27 cellular contexts compared by ENCODE assay signal in genomic region chrY:9018401-9018800, GRCh38.
"Had no signal": no experiment of that assay in that cellular context is flagged by ENCODE, and none has a peak within 500 bp of the region (broad histone marks: within the 10 kb centered on the region; RNA-seq: fewer than 3 reads in every experiment).

No MANE protein-coding gene starts in this region.

- H3K9me3 ChIP-seq: stomach, suprapubic skin, testis, thoracic aorta, thyroid gland, tibial artery, tibial nerve, upper lobe of left lung, upper lobe of right lung, uterus, vagina had no signal

- H3K36me3 ChIP-seq: stomach, suprapubic skin, thoracic aorta, thyroid gland, tibial artery, tibial nerve, upper lobe of left lung, upper lobe of right lung, uterus, vagina had no signal

- H3K4me3 ChIP-seq: stomach, suprapubic skin, testis, thoracic aorta, thyroid gland, tibial artery, tibial nerve, upper lobe of left lung, upper lobe of right lung, uterus, vagina had no signal

- ATAC-seq: stimulated activated effector memory CD8-positive, alpha-beta T cell treated with anti-CD3 and anti-CD28 coated beads, Interleukin-12 subunit alpha, Interleukin-12 subunit beta, amount 100 ng/mL, for 72 hours; stimulated activated memory B cell treated with anti-CD40 and anti-IgM and Interleukin-4, amounts not matched to agents 10 μg/mL and 1 μg/mL and 100 μg/mL, for 72 hours; stimulated activated naive B cell treated with anti-CD40 and anti-IgM and Interleukin-4, amounts not matched to agents 10 μg/mL and 1 μg/mL and 100 μg/mL, for 72 hours; stimulated activated naive CD8-positive, alpha-beta T cell treated with anti-CD3 and anti-CD28 coated beads, Interleukin-15, amount 100 ng/mL, for 72 hours; stimulated activated naive CD8-positive, alpha-beta T cell treated with anti-CD3 and anti-CD28 coated beads, Interleukin-15, Interleukin-2, amounts not matched to agents 100 U/mL and 50 U/mL, for 24 hours; upper lobe of right lung had no signal

- H3K4me3 Mint-ChIP-seq: stimulated activated effector memory CD8-positive, alpha-beta T cell treated with anti-CD3 and anti-CD28 coated beads, Interleukin-12 subunit alpha, Interleukin-12 subunit beta, amount 100 ng/mL, for 72 hours; stimulated activated memory B cell treated with anti-CD40 and anti-IgM and Interleukin-4, amounts not matched to agents 10 μg/mL and 1 μg/mL and 100 μg/mL, for 72 hours; stimulated activated naive B cell treated with anti-CD40 and anti-IgM and Interleukin-4, amounts not matched to agents 10 μg/mL and 1 μg/mL and 100 μg/mL, for 72 hours; stimulated activated naive CD8-positive, alpha-beta T cell treated with anti-CD3 and anti-CD28 coated beads, Interleukin-15, amount 100 ng/mL, for 72 hours; stimulated activated naive CD8-positive, alpha-beta T cell treated with anti-CD3 and anti-CD28 coated beads, Interleukin-15, Interleukin-2, amounts not matched to agents 100 ng/mL and 50 ng/mL, for 24 hours; type B pancreatic cell had no signal

- H3K4me1 ChIP-seq: stomach, suprapubic skin, testis, thyroid gland, tibial artery, tibial nerve, upper lobe of left lung, upper lobe of right lung, uterus, vagina had no signal

- H3K4me1 Mint-ChIP-seq: stimulated activated effector memory CD8-positive, alpha-beta T cell treated with anti-CD3 and anti-CD28 coated beads, Interleukin-12 subunit alpha, Interleukin-12 subunit beta, amount 100 ng/mL, for 72 hours; stimulated activated memory B cell treated with anti-CD40 and anti-IgM and Interleukin-4, amounts not matched to agents 10 μg/mL and 1 μg/mL and 100 μg/mL, for 72 hours; stimulated activated naive B cell treated with anti-CD40 and anti-IgM and Interleukin-4, amounts not matched to agents 10 μg/mL and 1 μg/mL and 100 μg/mL, for 72 hours; stimulated activated naive CD8-positive, alpha-beta T cell treated with anti-CD3 and anti-CD28 coated beads, Interleukin-15, amount 100 ng/mL, for 72 hours had no signal

- H3K27ac Mint-ChIP-seq: stimulated activated effector memory CD8-positive, alpha-beta T cell treated with anti-CD3 and anti-CD28 coated beads, Interleukin-12 subunit alpha, Interleukin-12 subunit beta, amount 100 ng/mL, for 72 hours; stimulated activated memory B cell treated with anti-CD40 and anti-IgM and Interleukin-4, amounts not matched to agents 10 μg/mL and 1 μg/mL and 100 μg/mL, for 72 hours; stimulated activated naive B cell treated with anti-CD40 and anti-IgM and Interleukin-4, amounts not matched to agents 10 μg/mL and 1 μg/mL and 100 μg/mL, for 72 hours; stimulated activated naive CD8-positive, alpha-beta T cell treated with anti-CD3 and anti-CD28 coated beads, Interleukin-15, amount 100 ng/mL, for 72 hours; stimulated activated naive CD8-positive, alpha-beta T cell treated with anti-CD3 and anti-CD28 coated beads, Interleukin-15, Interleukin-2, amounts not matched to agents 100 ng/mL and 50 ng/mL, for 24 hours; type B pancreatic cell had no signal

- H3K36me3 Mint-ChIP-seq: stimulated activated effector memory CD8-positive, alpha-beta T cell treated with anti-CD3 and anti-CD28 coated beads, Interleukin-12 subunit alpha, Interleukin-12 subunit beta, amount 100 ng/mL, for 72 hours; stimulated activated memory B cell treated with anti-CD40 and anti-IgM and Interleukin-4, amounts not matched to agents 10 μg/mL and 1 μg/mL and 100 μg/mL, for 72 hours; stimulated activated naive B cell treated with anti-CD40 and anti-IgM and Interleukin-4, amounts not matched to agents 10 μg/mL and 1 μg/mL and 100 μg/mL, for 72 hours; type B pancreatic cell had no signal

- H3K27me3 ChIP-seq: stomach, suprapubic skin, testis, thyroid gland, tibial artery, tibial nerve, upper lobe of left lung, upper lobe of right lung, uterus, vagina had no signal

- H3K27ac ChIP-seq: stomach, suprapubic skin, testis, thoracic aorta, thyroid gland, tibial artery, tibial nerve, upper lobe of left lung, upper lobe of right lung, uterus, vagina had no signal

- DNase-seq: stimulated activated CD4-positive, alpha-beta T cell treated with anti-CD3 and anti-CD28 coated beads, Interleukin-2, amount 100 ng/mL, for 48 hours; stimulated activated CD4-positive, alpha-beta T cell treated with anti-CD3 and anti-CD28 coated beads, Interleukin-4, amount 100 ng/mL, for 1 hour; stimulated activated CD4-positive, alpha-beta T cell treated with anti-CD3 and anti-CD28 coated beads, Interleukin-4, amount 100 ng/mL, for 24 hours; stimulated activated CD4-positive, alpha-beta T cell treated with anti-CD3 and anti-CD28 coated beads, Interleukin-4, amount 100 ng/mL, for 4 hours; stimulated activated CD8-positive, alpha-beta memory T cell treated with anti-CD3 and anti-CD28 coated beads, Interleukin-4, amount 100 ng/mL, for 48 hours; stimulated activated naive B cell treated with anti-CD40 and anti-IgM and Interleukin-4, amounts not matched to agents 10 μg/mL and 1 μg/mL and 100 μg/mL, for 72 hours; stimulated activated naive CD4-positive, alpha-beta T cell; stimulated activated naive CD4-positive, alpha-beta T cell treated with Interleukin-2 at 50 U/mL for 16 hours; stimulated activated naive CD8-positive, alpha-beta T cell treated with anti-CD3 and anti-CD28 coated beads, Interleukin-15, amount 100 ng/mL, for 72 hours; stimulated activated naive CD8-positive, alpha-beta T cell treated with anti-CD3 and anti-CD28 coated beads, Interleukin-15, Interleukin-2, amounts not matched to agents 100 U/mL and 50 U/mL, for 24 hours; stomach; substantia nigra; thyroid gland; tibial artery; trophoblast cell; upper lobe of left lung; upper lobe of right lung; uterus had no signal

- H3K27me3 Mint-ChIP-seq: stimulated activated memory B cell treated with anti-CD40 and anti-IgM and Interleukin-4, amounts not matched to agents 10 μg/mL and 1 μg/mL and 100 μg/mL, for 72 hours; stimulated activated naive B cell treated with anti-CD40 and anti-IgM and Interleukin-4, amounts not matched to agents 10 μg/mL and 1 μg/mL and 100 μg/mL, for 72 hours; stimulated activated naive CD8-positive, alpha-beta T cell treated with anti-CD3 and anti-CD28 coated beads, Interleukin-15, amount 100 ng/mL, for 72 hours; stimulated activated naive CD8-positive, alpha-beta T cell treated with anti-CD3 and anti-CD28 coated beads, Interleukin-15, Interleukin-2, amounts not matched to agents 100 ng/mL and 50 ng/mL, for 24 hours; type B pancreatic cell had no signal
